ENCODE assay signal across 8 cellular contexts in the genomic region with DNA sequence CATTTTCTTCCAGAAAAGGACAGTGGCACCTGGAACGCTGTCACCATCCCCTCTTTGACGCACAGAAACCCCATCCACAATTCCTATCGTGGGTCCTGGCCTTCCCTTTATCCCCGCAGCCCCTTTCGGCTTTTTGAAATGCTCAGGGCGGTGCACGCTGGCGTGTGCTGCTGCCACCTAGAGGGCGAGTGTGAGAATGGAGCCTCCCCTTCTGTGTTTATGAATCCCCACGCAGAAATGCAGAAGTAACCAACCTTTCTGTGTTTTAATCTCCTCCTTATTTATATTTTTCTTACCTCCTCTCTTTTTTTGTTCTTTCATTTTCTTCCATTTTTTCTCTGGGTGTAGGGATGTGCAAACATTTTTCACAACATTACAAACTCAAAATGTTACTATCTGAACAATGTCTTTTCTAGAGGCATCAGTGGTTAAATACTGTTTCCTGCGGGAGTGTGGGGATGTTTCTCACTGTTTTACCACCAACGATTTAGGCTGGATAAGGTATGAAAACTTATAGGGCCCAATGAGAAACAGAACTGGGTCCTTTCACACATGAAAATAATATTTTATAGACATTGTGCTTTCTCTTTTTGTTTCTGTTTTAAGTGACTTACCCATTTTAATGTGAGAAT. TPM values are rescaled to one million over a fixed set of nuclear protein-coding genes. Genes with fewer than 3 reads are reported as not detected.
DNase-seq lines count a peak whose midpoint lies in the region; ATAC-seq and TF ChIP-seq lines count a peak whose summit lies in the region.

No MANE protein-coding gene starts in this region.

- no peaks in the 10 kb centered on the region for H4K20me1 ChIP-seq in OCI-LY7 (ENCODE audit: insufficient read depth, low read length)

- H3K4me3 ChIP-seq in OCI-LY7 (ENCODE audit: low read depth, low read length, poor library complexity, severe bottlenecking): no peak overlapping the region
- peak overlapping the region; percentile 51 for H3K4me3 ChIP-seq in fibroblast of the aortic adventitia (ENCODE audit: low read depth, low read length)
- H3K4me3 ChIP-seq in tibial artery: peak overlapping the region; percentile 37 to 46

- H3K27ac Mint-ChIP-seq in osteocyte (ENCODE audit: unreplicated experiment): no peak overlapping the region

- intact Hi-C loops in OCI-LY7 (cut with micrococcal nuclease; ENCODE audit: unreplicated experiment) (loop anchor here (1.0 to 10.0 kb wide), 5 partner anchors 60 to 497 kb away; a partner anchor contains a TSS), tibial artery (cut with DNase I; ENCODE audit: low total_unique reads) (loop anchor here (5.0 to 10.0 kb wide), 2 partner anchors 57 to 210 kb away; a partner anchor contains a TSS)

- POLR2A ChIA-PET in OCI-LY7 (lab: Charles Lee): interaction anchor here (1.7 kb wide), 1 partner anchor 51 kb away, joined by 8 read pairs; a partner anchor contains a TSS

- no peaks in the 10 kb centered on the region for H3K27me3 ChIP-seq in tibial artery

- CTCF ChIA-PET in OCI-LY7 (lab: Charles Lee; ENCODE audit: unreplicated experiment): interaction anchor here (2.1 kb wide), 1 partner anchor 58 kb away, joined by 12 read pairs; no protein-coding TSS in a partner anchor

- ATAC-seq in GM19372 (IDR thresholded peaks at IDR 0.05; ENCODE audit: low read depth, unreplicated experiment) (peak; percentile 92), HG03442 (IDR thresholded peaks at IDR 0.05; ENCODE audit: unreplicated experiment) (peak; percentile 84)
- peak; percentile 87 to 89 for ATAC-seq in activated T-cell treated with anti-CD3 and anti-CD28 coated beads, Interleukin-2, amount 50 U/mL, for 4 hours

- peaks cover 7% of the 10 kb centered on the region for H3K4me1 ChIP-seq in OCI-LY7 (ENCODE audit: insufficient read depth, low read length, poor library complexity, severe bottlenecking)
- peaks cover 0 to 24% (median 3%) of the 10 kb centered on the region in 4 donors for H3K4me1 ChIP-seq in tibial artery

- H3K9me3 ChIP-seq in OCI-LY7 (ENCODE audit: low read length) (no peaks in the 10 kb centered on the region), tibial artery (no peaks in the 10 kb centered on the region)

- no peaks in the 10 kb centered on the region for H3K27me3 Mint-ChIP-seq in activated T-cell treated with anti-CD3 and anti-CD28 coated beads, Interleukin-2, amount 50 U/mL, for 4 hours (ENCODE audit: low read depth)
- H3K27me3 Mint-ChIP-seq in osteocyte (ENCODE audit: unreplicated experiment): no peaks in the 10 kb centered on the region

- BruUV-seq in OCI-LY7 (replicated peaks; lab: Mats Ljungman, UMichigan): no TSS peak

- no peak overlapping the region for H3K4me3 Mint-ChIP-seq in activated T-cell treated with anti-CD3 and anti-CD28 coated beads, Interleukin-2, amount 50 U/mL, for 4 hours
- no peak overlapping the region for H3K4me3 Mint-ChIP-seq in osteocyte (ENCODE audit: unreplicated experiment)

- no peaks in the 10 kb centered on the region for H3K79me2 ChIP-seq in OCI-LY7 (ENCODE audit: insufficient read depth, low read depth, low read length)

- TF ChIP-seq CTCF in OCI-LY7 (conservative IDR thresholded peaks at IDR 0.05; ENCODE audit: low read length): peak; percentile 99
- TF ChIP-seq CTCF in fibroblast of the aortic adventitia (IDR thresholded peaks at IDR 0.05; ENCODE audit: insufficient read depth, low read length): peak; percentile 96
- TF ChIP-seq CTCF in osteocyte (IDR thresholded peaks at IDR 0.05): peak; percentile 98
- TF ChIP-seq CTCF in tibial artery (IDR thresholded peaks at IDR 0.05): peak; percentile 76 to 95

- H3K27ac ChIP-seq in OCI-LY7 (ENCODE audit: low read depth, low read length, poor library complexity, severe bottlenecking) (no peak overlapping the region), tibial artery (peak overlapping the region; percentile 23)

- H3K36me3 Mint-ChIP-seq in activated T-cell treated with anti-CD3 and anti-CD28 coated beads, Interleukin-2, amount 50 U/mL, for 4 hours (ENCODE audit: insufficient read depth): no peaks in the 10 kb centered on the region
- H3K36me3 Mint-ChIP-seq in osteocyte (ENCODE audit: unreplicated experiment): no peaks in the 10 kb centered on the region

- H3K36me3 ChIP-seq in OCI-LY7 (ENCODE audit: insufficient read depth, low read length): peaks cover 10% of the 10 kb centered on the region; the same call in 1 of the 2 replicates
- H3K36me3 ChIP-seq in tibial artery: no peaks in the 10 kb centered on the region

- H3K9me3 Mint-ChIP-seq in activated T-cell treated with anti-CD3 and anti-CD28 coated beads, Interleukin-2, amount 50 U/mL, for 4 hours: no peaks in the 10 kb centered on the region
- H3K9me3 Mint-ChIP-seq in osteocyte (ENCODE audit: unreplicated experiment): no peaks in the 10 kb centered on the region

- peaks cover 4% of the 10 kb centered on the region for H3K4me1 Mint-ChIP-seq in activated T-cell treated with anti-CD3 and anti-CD28 coated beads, Interleukin-2, amount 50 U/mL, for 4 hours (ENCODE audit: low read depth)
- H3K4me1 Mint-ChIP-seq in osteocyte (ENCODE audit: unreplicated experiment): peaks cover 32% of the 10 kb centered on the region

- no peaks in the 10 kb centered on the region for H3K9me2 ChIP-seq in OCI-LY7 (ENCODE audit: insufficient read depth, low read length)

- H2AFZ ChIP-seq in OCI-LY7 (ENCODE audit: low read length): no peak overlapping the region

- peak; percentile 80 for DNase-seq in COLO829 (ENCODE audit: low spot score)
- DNase-seq in OCI-LY7 (ENCODE audit: low spot score): peak; percentile 76
- DNase-seq in activated T-cell treated with anti-CD3 and anti-CD28 coated beads, Interleukin-2, amount 50 U/mL, for 4 hours: peak; percentile 40
- DNase-seq in fibroblast of the aortic adventitia (ENCODE audit: low read depth): peak; percentile 56
- no peak for DNase-seq in osteocyte (ENCODE audit: extremely low spot score, unreplicated experiment)
- DNase-seq in tibial artery: peak; percentile 39 to 71

- peak overlapping the region; percentile 54 for H3K4me2 ChIP-seq in OCI-LY7 (ENCODE audit: low read length)

RNA-seq across cellular contexts. Expression of a gene that starts 50.0 kb away (rescaled TPM):
- 56.9 and 83.9 TPM in 2 replicates for total RNA-seq in OCI-LY7 (2014; rRNA removed; shearing (Covaris generic))
- 92.5 and 96.1 TPM in 2 replicates for total RNA-seq in OCI-LY7 (2022)
- total RNA-seq in activated T-cell treated with anti-CD3 and anti-CD28 coated beads, Interleukin-2, amount 50 U/mL, for 4 hours: 10 to 100 TPM; 66.1 to 76.3 (median 68.6) TPM
- 23.1 and 40.2 TPM in 2 replicates for total RNA-seq in fibroblast of the aortic adventitia (ENCODE audit: low replicate concordance)
- total RNA-seq in osteocyte: 25.4 and 30.8 TPM in 2 replicates
